27 cellular contexts compared by ENCODE assay signal in the genomic region with DNA sequence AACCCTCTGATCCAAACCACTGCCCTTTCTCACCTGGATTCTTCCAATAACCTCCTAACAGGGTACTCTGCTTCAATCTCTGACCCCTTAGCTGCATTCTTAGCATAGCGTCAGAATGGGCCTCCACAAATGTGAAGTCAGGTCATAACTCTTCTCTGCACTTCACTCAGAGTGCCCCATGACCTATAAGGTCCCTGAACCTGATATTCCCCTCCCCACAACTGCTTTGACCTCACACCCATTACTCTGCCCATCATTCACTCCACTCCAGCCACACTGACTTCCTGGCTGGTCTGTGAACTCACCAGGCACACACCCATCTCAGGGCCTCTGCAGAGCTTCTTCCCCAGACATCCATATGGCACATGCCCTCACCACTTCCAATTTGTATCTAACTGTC.
DNase-seq lines count a peak whose midpoint lies in the region; ATAC-seq, FAIRE-seq and TF ChIP-seq lines count a peak whose summit lies in the region.
"Had no signal": no experiment of that assay in that cellular context is flagged by ENCODE, and none has a peak within 500 bp of the region (broad histone marks: within the 10 kb centered on the region; RNA-seq: fewer than 3 reads in every experiment).

No MANE protein-coding gene starts in this region.

- peaks cover 1% of the 10 kb centered on the region for H3K27me3 Mint-ChIP-seq in GM23338 (ENCODE audit: insufficient read depth, low read depth, poor library complexity)
- H3K27me3 Mint-ChIP-seq in neural progenitor cell (ENCODE audit: insufficient read depth, low read depth) = no peaks in the 10 kb centered on the region
- H3K27me3 Mint-ChIP-seq in WTC11 (ENCODE audit: low read depth) = no peaks in the 10 kb centered on the region
- H3K27me3 Mint-ChIP-seq: CD4-positive, alpha-beta memory T cell; CD4-positive, CD25-positive, alpha-beta regulatory T cell; CD8-positive, alpha-beta memory T cell had no signal

- H3K79me2 ChIP-seq in GM23338 (replicated peaks; ENCODE audit: insufficient read depth) (no peaks in the 10 kb centered on the region), neural progenitor cell (ENCODE audit: low read depth) (no peaks in the 10 kb centered on the region)

- no peaks in the 10 kb centered on the region for H3K27me3 ChIP-seq in GM23338 (ENCODE audit: insufficient read depth)
- H3K27me3 ChIP-seq in mesenchymal stem cell (ENCODE audit: control insufficient read depth in 1 of 2, insufficient read depth in 1 of 2, low read length in 2 of 2) = no peaks in the 10 kb centered on the region
- H3K27me3 ChIP-seq in neural progenitor cell = no peaks in the 10 kb centered on the region
- H3K27me3 ChIP-seq: BLaER1 had no signal

- H4K20me1 ChIP-seq in GM23338 (replicated peaks; ENCODE audit: insufficient read depth) (no peaks in the 10 kb centered on the region), neural progenitor cell (ENCODE audit: low read depth) (no peaks in the 10 kb centered on the region)
- H4K20me1 ChIP-seq: BLaER1 had no signal

- H2BK15ac ChIP-seq in mesenchymal stem cell (ENCODE audit: low read depth, poor library complexity, severe bottlenecking) = no peak overlapping the region

- H3K27ac ChIP-seq in GM23338 (ENCODE audit: low read depth) (no peak overlapping the region), mesenchymal stem cell (ENCODE audit: low read length, poor library complexity, severe bottlenecking) (no peak overlapping the region), neural progenitor cell (no peak overlapping the region)
- H3K27ac ChIP-seq: BLaER1 had no signal

- H3K36me3 ChIP-seq in GM23338 (ENCODE audit: insufficient read depth) = no peaks in the 10 kb centered on the region
- H3K36me3 ChIP-seq in mesenchymal stem cell (ENCODE audit: control insufficient read depth in 1 of 2, insufficient read depth in 2 of 2, low read depth in 1 of 2, low read length in 2 of 2) = no peaks in the 10 kb centered on the region
- no peaks in the 10 kb centered on the region for H3K36me3 ChIP-seq in neural progenitor cell
- H3K36me3 ChIP-seq: BE2C, BLaER1 had no signal

- H3K18ac ChIP-seq in mesenchymal stem cell (ENCODE audit: low read depth in 1 of 2, low read length in 2 of 2) = no peak overlapping the region

- H3K4me1 ChIP-seq in GM23338 (ENCODE audit: insufficient read depth) (no peaks in the 10 kb centered on the region), mesenchymal stem cell (ENCODE audit: control insufficient read depth, insufficient read depth, low read depth, low read length) (no peaks in the 10 kb centered on the region), neural progenitor cell (no peaks in the 10 kb centered on the region)
- H3K4me1 ChIP-seq: BE2C, BLaER1 had no signal

- H3K4me3 ChIP-seq in GM23338 = no peak overlapping the region
- no peak overlapping the region for H3K4me3 ChIP-seq in mesenchymal stem cell (ENCODE audit: insufficient read depth in 1 of 2, low read depth in 1 of 2, low read length in 2 of 2)
- no peak overlapping the region for H3K4me3 ChIP-seq in neural progenitor cell
- H3K4me3 ChIP-seq: BLaER1, GM12878 had no signal

- H2AFZ ChIP-seq in GM23338 (0 out of 2 replicates have a peak overlapping the region, but pooled peaks have one; percentile 28), mesenchymal stem cell (ENCODE audit: low read depth, low read length) (no peak overlapping the region), neural progenitor cell (replicated peaks) (no peak overlapping the region)

- H3K4me2 ChIP-seq in GM23338 (no peak overlapping the region), mesenchymal stem cell (ENCODE audit: low read length, poor library complexity, severe bottlenecking) (no peak overlapping the region), neural progenitor cell (no peak overlapping the region)
- H3K4me2 ChIP-seq: BLaER1 had no signal

- no peak for DNase-seq in GM12891 (ENCODE audit: insufficient read length, low spot score)
- DNase-seq in GM23338 (ENCODE audit: low spot score) = no peak
- no peak for DNase-seq in mesenchymal stem cell
- no peak for DNase-seq in neural progenitor cell (ENCODE audit: low spot score)
- no peak for DNase-seq in WTC11 (ENCODE audit: low spot score)
- no peak for DNase-seq in SK-N-DZ (ENCODE audit: low spot score)
- DNase-seq: 8988T; ACHN; BE2C; C1 segment of cervical spinal cord; CD4-positive, alpha-beta memory T cell; CD4-positive, CD25-positive, alpha-beta regulatory T cell; CD8-positive, alpha-beta memory T cell; COR-L47; DMS 273 treated with DMSO at 0.1 percent for 48 hours; DMS153; DMS53; DMS79; DND-41; EL; GDM1 had no signal

- H3K79me1 ChIP-seq in mesenchymal stem cell (replicated peaks; ENCODE audit: low read length, poor library complexity, severe bottlenecking) = no peaks in the 10 kb centered on the region

- no peak for TF ChIP-seq POLR2A in GM12891 (IDR thresholded peaks at IDR 0.05; ENCODE audit: low read depth, low read length)

- FAIRE-seq in GM12891 (lab: Jason Lieb, UNC) = peak; percentile 35
- FAIRE-seq: A204.1, GM12878, GM19239 had no signal

- H3K9me2 ChIP-seq in GM23338 (ENCODE audit: insufficient read depth) = no peaks in the 10 kb centered on the region; the same call in 1 of the 2 replicates

- H3K27ac Mint-ChIP-seq in GM23338 = no peak overlapping the region
- H3K27ac Mint-ChIP-seq in neural progenitor cell = peak overlapping the region; percentile 23
- no peak overlapping the region for H3K27ac Mint-ChIP-seq in WTC11
- H3K27ac Mint-ChIP-seq: CD4-positive, alpha-beta memory T cell; CD4-positive, CD25-positive, alpha-beta regulatory T cell; CD8-positive, alpha-beta memory T cell had no signal

- no peak overlapping the region for H3K4ac ChIP-seq in mesenchymal stem cell (ENCODE audit: low read depth in 1 of 2, low read length in 2 of 2)

- H2AK5ac ChIP-seq in mesenchymal stem cell (ENCODE audit: low read length, severe bottlenecking) = no peak overlapping the region

- H2BK12ac ChIP-seq in mesenchymal stem cell (ENCODE audit: low read length in 2 of 2) = no peak overlapping the region

- no peak overlapping the region for H3K23ac ChIP-seq in mesenchymal stem cell (ENCODE audit: low read length in 2 of 2)

- CTCF ChIA-PET in WTC11 (lab: Charles Lee) = no interaction called here

- H3K36me3 Mint-ChIP-seq in GM23338 (ENCODE audit: low read depth) (no peaks in the 10 kb centered on the region), neural progenitor cell (no peaks in the 10 kb centered on the region), WTC11 (no peaks in the 10 kb centered on the region)
- H3K36me3 Mint-ChIP-seq: CD14-positive monocyte; CD4-positive, alpha-beta memory T cell; CD4-positive, CD25-positive, alpha-beta regulatory T cell; CD8-positive, alpha-beta memory T cell had no signal

- H3K9ac ChIP-seq in mesenchymal stem cell (ENCODE audit: low read length) (no peak overlapping the region), neural progenitor cell (no peak overlapping the region)
- H3K9ac ChIP-seq: BLaER1 had no signal

- no peaks in the 10 kb centered on the region for H3K9me3 ChIP-seq in mesenchymal stem cell (ENCODE audit: control insufficient read depth, low read length)
- H3K9me3 ChIP-seq in neural progenitor cell (ENCODE audit: low read depth) = no peaks in the 10 kb centered on the region
- H3K9me3 ChIP-seq: BE2C, BLaER1 had no signal

- H2BK5ac ChIP-seq in mesenchymal stem cell (ENCODE audit: low read depth, low read length, poor library complexity, severe bottlenecking) = no peak overlapping the region

- TF ChIP-seq CTCF in GM23338 (conservative IDR thresholded peaks at IDR 0.05; ENCODE audit: low read depth in 2 of 2) (no peak), neural progenitor cell (IDR thresholded peaks at IDR 0.05) (no peak), WTC11 (IDR thresholded peaks at IDR 0.05) (no peak)

- peak overlapping the region; percentile 46 for H4K8ac ChIP-seq in mesenchymal stem cell (ENCODE audit: low read length)

- H3K9me3 Mint-ChIP-seq in GM23338 = no peaks in the 10 kb centered on the region
- no peaks in the 10 kb centered on the region for H3K9me3 Mint-ChIP-seq in neural progenitor cell
- H3K9me3 Mint-ChIP-seq in WTC11 = no peaks in the 10 kb centered on the region
- H3K9me3 Mint-ChIP-seq: CD14-positive monocyte; CD8-positive, alpha-beta memory T cell had no signal

- no peak overlapping the region for H2BK120ac ChIP-seq in mesenchymal stem cell (ENCODE audit: low read depth, low read length)

- no peak overlapping the region for H3K14ac ChIP-seq in mesenchymal stem cell (ENCODE audit: low read length in 2 of 2)

- peak overlapping the region; percentile 62 for H4K91ac ChIP-seq in mesenchymal stem cell (ENCODE audit: low read length)

- H3K4me3 Mint-ChIP-seq in GM23338 (no peak overlapping the region), neural progenitor cell (no peak overlapping the region), WTC11 (no peak overlapping the region)
- H3K4me3 Mint-ChIP-seq: CD14-positive monocyte; CD4-positive, alpha-beta memory T cell; CD4-positive, CD25-positive, alpha-beta regulatory T cell; CD8-positive, alpha-beta memory T cell had no signal

- POLR2A ChIA-PET in WTC11 (lab: Charles Lee) = no interaction called here

- no peak for ATAC-seq in GM23338
- ATAC-seq in HG03378 (IDR thresholded peaks at IDR 0.05; ENCODE audit: unreplicated experiment) = no peak
- ATAC-seq in WTC11 = no peak
- ATAC-seq: GM12878 had no signal

- H3F3A ChIP-seq in GM23338 (replicated peaks; ENCODE audit: low read depth) = no peaks in the 10 kb centered on the region
- H3F3A ChIP-seq in neural progenitor cell (ENCODE audit: low read depth) = no peaks in the 10 kb centered on the region

- H3K4me1 Mint-ChIP-seq in GM23338 (no peaks in the 10 kb centered on the region), neural progenitor cell (no peaks in the 10 kb centered on the region), WTC11 (no peaks in the 10 kb centered on the region)
- H3K4me1 Mint-ChIP-seq: CD4-positive, alpha-beta memory T cell; CD4-positive, CD25-positive, alpha-beta regulatory T cell; CD8-positive, alpha-beta memory T cell had no signal

- 51% methylated on average over 1 of the region's 1 CpG for WGBS in mesenchymal stem cell

TF ChIP-seq in GM12891, 5 proteins besides CTCF, POLR2A, EP300 and RAD21:
- no peak for TF ChIP-seq POU2F2 (IDR thresholded peaks at IDR 0.05; ENCODE audit: low read depth, low read length)
- no peak for TF ChIP-seq SPI1 (IDR thresholded peaks at IDR 0.05; ENCODE audit: low read depth, low read length)
- TF ChIP-seq PAX5 (IDR thresholded peaks at IDR 0.05; ENCODE audit: insufficient read depth, low read length, severe bottlenecking) = no peak

TF ChIP-seq in WTC11, 78 proteins besides CTCF, POLR2A, EP300 and RAD21 (continues in another document):
- no peak for TF ChIP-seq SP1 (CRISPR knock-in tag; conservative IDR thresholded peaks at IDR 0.05)
- TF ChIP-seq ZNF396 (CRISPR knock-in tag; IDR thresholded peaks at IDR 0.05; ENCODE audit: borderline replicate concordance) = no peak
